ENCODE assay signal across 16 cellular contexts in genomic region chr2:149849133-149849532, GRCh38.
A peak's percentile ranks its signal among the peaks of the same experiment; 100 is the strongest.
DNase-seq lines count a peak whose midpoint lies in the region; ATAC-seq and TF ChIP-seq lines count a peak whose summit lies in the region.
"Had no signal": no experiment of that assay in that cellular context is flagged by ENCODE, and none has a peak within 500 bp of the region (broad histone marks: within the 10 kb centered on the region; RNA-seq: fewer than 3 reads in every experiment).

No MANE protein-coding gene starts in this region.

- peaks cover 9 to 10% of the 10 kb centered on the region in 2 donors for H3K36me3 Mint-ChIP-seq in activated naive CD4-positive, alpha-beta T cell treated with anti-CD3 and anti-CD28 coated beads, Interleukin-2, amount 50 U/mL, for 72 hours
- H3K36me3 Mint-ChIP-seq: CD4-positive, CD25-positive, alpha-beta regulatory T cell; CD8-positive, alpha-beta T cell had no signal

- peaks cover 14 to 15% of the 10 kb centered on the region in 2 donors for H3K9me3 Mint-ChIP-seq in activated naive CD4-positive, alpha-beta T cell treated with anti-CD3 and anti-CD28 coated beads, Interleukin-2, amount 50 U/mL, for 72 hours

- TF ChIP-seq POLR2A in GM18505 (IDR thresholded peaks at IDR 0.05; ENCODE audit: borderline replicate concordance, extremely low read depth, insufficient read depth, insufficient read length), result no peak

- peak; percentile 19 for DNase-seq in GM12865 (ENCODE audit: low read depth)
- DNase-seq in amniotic epithelial cell (ENCODE audit: low read depth), result peak; percentile 77
- DNase-seq in choroid plexus epithelial cell (ENCODE audit: low read depth), result peak; percentile 40
- no peak for DNase-seq in NCI-H1417 (lab: John Stamatoyannopoulos, UW)
- DNase-seq in activated naive CD4-positive, alpha-beta T cell treated with anti-CD3 and anti-CD28 coated beads, Interleukin-2, amount 50 U/mL, for 72 hours (ENCODE audit: low spot score in 2 of 2), result no peak
- DNase-seq: Caco-2; CD4-positive, CD25-positive, alpha-beta regulatory T cell; CD8-positive, alpha-beta T cell; DMS153; DND-41; GM23248; H9 had no signal

- TF ChIP-seq CTCF in GM12865 (IDR thresholded peaks at IDR 0.05; ENCODE audit: insufficient read depth, low read depth, low read length, missing control alignments), result no peak
- no peak for TF ChIP-seq CTCF in choroid plexus epithelial cell (conservative IDR thresholded peaks at IDR 0.05; ENCODE audit: low read depth, low read length)

- peak overlapping the region in 1 of 2 donors; percentile 61 for H3K27ac Mint-ChIP-seq in activated naive CD4-positive, alpha-beta T cell treated with anti-CD3 and anti-CD28 coated beads, Interleukin-2, amount 50 U/mL, for 72 hours
- H3K27ac Mint-ChIP-seq: B cell; CD4-positive, CD25-positive, alpha-beta regulatory T cell; CD8-positive, alpha-beta T cell; H9 had no signal

- no peak for ATAC-seq in GM18505 (IDR thresholded peaks at IDR 0.05; ENCODE audit: unreplicated experiment)
- ATAC-seq in activated naive CD4-positive, alpha-beta T cell treated with anti-CD3 and anti-CD28 coated beads, Interleukin-2, amount 50 U/mL, for 72 hours, result no peak
- ATAC-seq: CD8-positive, alpha-beta T cell; HCT116 had no signal

- H3K4me3 ChIP-seq in GM12865 (ENCODE audit: low read depth, low read length) (no peak overlapping the region), choroid plexus epithelial cell (ENCODE audit: low read depth, low read length) (no peak overlapping the region)
- H3K4me3 ChIP-seq: BLaER1, GM23248 had no signal

Comparison
In these comparisons a context has a peak if more than half of its experiments do, and no peak if none do; other contexts are left out.
1. DNase-seq: peak in GM12865 (single experiment), amniotic epithelial cell (single experiment) and choroid plexus epithelial cell (single experiment); none in NCI-H1417 (0 of 3) and activated naive CD4-positive, alpha-beta T cell treated with anti-CD3 and anti-CD28 coated beads, Interleukin-2, amount 50 U/mL, for 72 hours (0 of 2).